ENCODE assay signal across 8 cellular contexts in genomic region chr1:202122639-202123335, GRCh38. TPM values are rescaled to one million over a fixed set of nuclear protein-coding genes. Genes with fewer than 3 reads are reported as not detected.
DNase-seq lines count a peak whose midpoint lies in the region; ATAC-seq and TF ChIP-seq lines count a peak whose summit lies in the region.

A gene with protein sequence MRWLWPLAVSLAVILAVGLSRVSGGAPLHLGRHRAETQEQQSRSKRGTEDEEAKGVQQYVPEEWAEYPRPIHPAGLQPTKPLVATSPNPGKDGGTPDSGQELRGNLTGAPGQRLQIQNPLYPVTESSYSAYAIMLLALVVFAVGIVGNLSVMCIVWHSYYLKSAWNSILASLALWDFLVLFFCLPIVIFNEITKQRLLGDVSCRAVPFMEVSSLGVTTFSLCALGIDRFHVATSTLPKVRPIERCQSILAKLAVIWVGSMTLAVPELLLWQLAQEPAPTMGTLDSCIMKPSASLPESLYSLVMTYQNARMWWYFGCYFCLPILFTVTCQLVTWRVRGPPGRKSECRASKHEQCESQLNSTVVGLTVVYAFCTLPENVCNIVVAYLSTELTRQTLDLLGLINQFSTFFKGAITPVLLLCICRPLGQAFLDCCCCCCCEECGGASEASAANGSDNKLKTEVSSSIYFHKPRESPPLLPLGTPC (plus strand): TSS chr1:202122917. CDS start chr1:202122964, 47 bp downstream.

- H3K18ac ChIP-seq in mesenchymal stem cell (ENCODE audit: low read depth in 1 of 2, low read length in 2 of 2) = peak within 1 kb of the TSS in 1 of 2 experiments; percentile 28

- H3K4me3 ChIP-seq in AG04450 (ENCODE audit: low read depth, low read length) (no peak within 1 kb of the TSS), mesenchymal stem cell (ENCODE audit: insufficient read depth in 1 of 2, low read depth in 1 of 2, low read length in 2 of 2) (no peak within 1 kb of the TSS)

- H2AFZ ChIP-seq in mesenchymal stem cell (ENCODE audit: low read depth, low read length) = peak within 1 kb of the TSS; percentile 48

- no peak within 1 kb of the TSS for H2AK5ac ChIP-seq in mesenchymal stem cell (ENCODE audit: low read length, severe bottlenecking)

- H2BK5ac ChIP-seq in mesenchymal stem cell (ENCODE audit: low read depth, low read length, poor library complexity, severe bottlenecking) = no peak within 1 kb of the TSS

- ATAC-seq in HG03108 (IDR thresholded peaks at IDR 0.05; ENCODE audit: unreplicated experiment) = no peak

- H2BK15ac ChIP-seq in mesenchymal stem cell (ENCODE audit: low read depth, poor library complexity, severe bottlenecking) = no peak within 1 kb of the TSS

- WGBS in mesenchymal stem cell = 46% methylated on average over 19 of the region's 19 CpGs

- H3K9me3 ChIP-seq in AG04450 (ENCODE audit: control insufficient read depth, insufficient read depth, low read length) (no peaks in the 10 kb centered on the region; the same call in 1 of the 2 replicates), mesenchymal stem cell (ENCODE audit: control insufficient read depth, low read length) (no peaks in the 10 kb centered on the region)

- no peak within 1 kb of the TSS for H3K4ac ChIP-seq in mesenchymal stem cell (ENCODE audit: low read depth in 1 of 2, low read length in 2 of 2)

- H4K91ac ChIP-seq in mesenchymal stem cell (ENCODE audit: low read length) = no peak within 1 kb of the TSS

- peak within 1 kb of the TSS; percentile 17 for H3K9ac ChIP-seq in mesenchymal stem cell (ENCODE audit: low read length)

- DNase-seq in AG04450 (ENCODE audit: low read depth, low spot score) (no peak), NCI-H226 (peak; percentile 62), ecto neural progenitor cell (ENCODE audit: low spot score) (peak; percentile 86), mesenchymal stem cell (peak; percentile 81), mucosa of gallbladder (ENCODE audit: low spot score) (no peak), NCI-H2107 treated with DMSO at 0.1 percent for 48 hours (lab: John Stamatoyannopoulos, UW; ENCODE audit: unreplicated experiment) (no peak)
- no peak for DNase-seq in activated CD4-positive, alpha-beta T cell treated with anti-CD3 and anti-CD28 coated beads, Interleukin-2, amount 50 U/mL, for 1 hour

- no peak within 1 kb of the TSS for H3K4me2 ChIP-seq in mesenchymal stem cell (ENCODE audit: low read length, poor library complexity, severe bottlenecking)

- no peak within 1 kb of the TSS for H3K14ac ChIP-seq in mesenchymal stem cell (ENCODE audit: low read length in 2 of 2)

- peak; percentile 57 for TF ChIP-seq CTCF in AG04450 (IDR thresholded peaks at IDR 0.05; ENCODE audit: low read depth, low read length)

- no peaks in the 10 kb centered on the region for H3K79me1 ChIP-seq in mesenchymal stem cell (replicated peaks; ENCODE audit: low read length, poor library complexity, severe bottlenecking)

- H3K27me3 ChIP-seq in AG04450 (ENCODE audit: control insufficient read depth, insufficient read depth, low read length) = peaks cover 26% of the 10 kb centered on the region
- peaks cover 9 to 47% of the 10 kb centered on the region in 2 experiments for H3K27me3 ChIP-seq in mesenchymal stem cell (ENCODE audit: control insufficient read depth in 1 of 2, insufficient read depth in 1 of 2, low read length in 2 of 2)

- POLR2A ChIA-PET in AG04450 (lab: Yijun Ruan, JAX) = no interaction called here

- CTCF ChIA-PET in AG04450 (lab: Charles Lee) = interaction anchor here (0.6 to 8.2 kb wide), 5 partner anchors 10 to 123 kb away, joined by 3 to 163 read pairs (median 43); partner anchors contain the start of gene ELF3

- H3K27ac ChIP-seq in AG04450 (ENCODE audit: low read depth, low read length) = no peak within 1 kb of the TSS
- H3K27ac ChIP-seq in mesenchymal stem cell (ENCODE audit: low read length, poor library complexity, severe bottlenecking) = no peak within 1 kb of the TSS

- H4K8ac ChIP-seq in mesenchymal stem cell (ENCODE audit: low read length) = no peak within 1 kb of the TSS

- peak within 1 kb of the TSS in 1 of 2 experiments; percentile 24 for H2BK12ac ChIP-seq in mesenchymal stem cell (ENCODE audit: low read length in 2 of 2)

- peaks cover 11% of the 10 kb centered on the region for H3K4me1 ChIP-seq in mesenchymal stem cell (ENCODE audit: control insufficient read depth, insufficient read depth, low read depth, low read length)

- H2BK120ac ChIP-seq in mesenchymal stem cell (ENCODE audit: low read depth, low read length) = no peak within 1 kb of the TSS

- no peak within 1 kb of the TSS for H3K23ac ChIP-seq in mesenchymal stem cell (ENCODE audit: low read length in 2 of 2)

- no peaks in the 10 kb centered on the region for H3K36me3 ChIP-seq in mesenchymal stem cell (ENCODE audit: control insufficient read depth in 1 of 2, insufficient read depth in 2 of 2, low read depth in 1 of 2, low read length in 2 of 2)

RNA-seq across cellular contexts. Expression of the gene that starts here (rescaled TPM):
- polyA plus RNA-seq in AG04450 (2011; rRNA removed) = not detected in 2 replicates
- polyA minus RNA-seq in AG04450 (2011; rRNA and poly(A)+ RNA removed) = not detected in 2 replicates
- 0.01 TPM for polyA plus RNA-seq in mesenchymal stem cell (2013, experiment 1 of 2)
- not detected for polyA plus RNA-seq in mesenchymal stem cell (2013, experiment 2 of 2)
- total RNA-seq in mucosa of gallbladder = 0.14 TPM

Comparison
In these comparisons a context has a peak if more than half of its experiments do, and no peak if none do; other contexts are left out.
1. DNase-seq: peak in NCI-H226 (single experiment), ecto neural progenitor cell (single experiment) and mesenchymal stem cell (single experiment); none in AG04450 (single experiment), activated CD4-positive, alpha-beta T cell treated with anti-CD3 and anti-CD28 coated beads, Interleukin-2, amount 50 U/mL, for 1 hour (single experiment), mucosa of gallbladder (single experiment) and NCI-H2107 treated with DMSO at 0.1 percent for 48 hours (single experiment).